Comparison of ENCODE assay signal across 8 cellular contexts in the genomic region with DNA sequence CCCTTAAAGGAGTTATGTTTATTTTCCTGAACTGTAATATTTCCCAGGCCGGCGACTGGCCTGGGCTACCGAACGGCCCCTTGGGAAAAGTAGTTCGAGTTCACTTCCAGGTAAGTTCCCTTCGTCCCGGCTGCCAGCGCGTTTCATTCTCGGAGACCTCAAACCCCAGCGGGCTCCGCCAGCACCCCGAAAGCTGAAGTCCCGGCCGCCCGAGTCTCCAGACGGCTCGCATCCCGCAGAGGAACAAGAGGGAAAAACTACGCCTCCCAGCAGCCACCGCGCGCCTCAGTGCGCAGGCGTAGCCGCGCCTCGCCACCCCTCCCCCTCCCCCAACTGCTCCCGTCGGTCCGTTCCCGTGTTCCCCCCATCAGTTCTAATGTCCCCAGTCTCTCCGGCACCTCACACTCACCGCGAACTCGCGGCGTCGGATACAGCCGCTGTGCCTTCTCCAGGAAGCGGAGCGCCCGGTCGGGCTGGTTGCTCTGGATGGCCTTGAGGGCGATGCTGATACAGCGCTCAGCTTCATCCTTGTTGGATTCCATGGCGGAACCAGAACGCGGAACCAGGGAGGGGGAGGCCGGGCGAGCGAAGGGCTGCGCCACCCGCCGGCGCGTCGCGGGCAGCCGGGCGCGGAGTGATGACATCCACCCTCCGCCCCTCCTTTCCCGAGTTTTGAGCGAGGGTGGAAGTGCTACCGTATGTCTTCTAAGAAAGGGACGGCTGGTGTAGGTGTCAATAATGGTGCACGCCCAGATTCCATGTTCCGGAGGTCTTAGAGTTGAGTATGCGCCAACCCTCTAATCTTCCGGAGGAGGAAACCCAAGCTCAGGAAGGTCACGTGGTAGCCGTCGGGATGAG.
A peak's percentile ranks its signal among the peaks of the same experiment; 100 is the strongest.
DNase-seq lines count a peak whose midpoint lies in the region; ATAC-seq and TF ChIP-seq lines count a peak whose summit lies in the region.

DNAJB12 (minus strand) TSS at position 564 of the 858 bp plus-strand sequence; CDS start at position 542, 22 bp downstream.

- ATAC-seq in GM19035 (IDR thresholded peaks at IDR 0.05; ENCODE audit: unreplicated experiment) (peak; percentile 80), HG03342 (IDR thresholded peaks at IDR 0.05; ENCODE audit: unreplicated experiment) (peak; percentile 71)

- no peak for TF ChIP-seq CTCF in AG09319 (IDR thresholded peaks at IDR 0.05; ENCODE audit: low read depth, low read length)

- peak; percentile 83 for DNase-seq in AG09319 (ENCODE audit: extremely low read depth, low read depth)
- DNase-seq in NCI-H446 (lab: John Stamatoyannopoulos, UW): peak; percentile 78 to 92
- DNase-seq in activated CD4-positive, CD25-positive, alpha-beta regulatory T cell treated with anti-CD3 and anti-CD28 coated beads, Interleukin-2, amount 50 U/mL, for 16 hours (ENCODE audit: low read depth, low spot score): peak; percentile 79
- peak; percentile 93 for DNase-seq in central memory CD4-positive, alpha-beta T cell
- DNase-seq in inferior parietal cortex (ENCODE audit: extremely low spot score): peak; percentile 95
- peak; percentile 86 for DNase-seq in smooth muscle cell of the brain vasculature (ENCODE audit: low read depth, low spot score)

Comparison
In these comparisons a context has a peak if more than half of its experiments do, and no peak if none do; other contexts are left out.
1. Peak in every context shown above with its lines: DNase-seq and ATAC-seq.